Comparison of ENCODE assay signal across 8 cellular contexts in the genomic region with DNA sequence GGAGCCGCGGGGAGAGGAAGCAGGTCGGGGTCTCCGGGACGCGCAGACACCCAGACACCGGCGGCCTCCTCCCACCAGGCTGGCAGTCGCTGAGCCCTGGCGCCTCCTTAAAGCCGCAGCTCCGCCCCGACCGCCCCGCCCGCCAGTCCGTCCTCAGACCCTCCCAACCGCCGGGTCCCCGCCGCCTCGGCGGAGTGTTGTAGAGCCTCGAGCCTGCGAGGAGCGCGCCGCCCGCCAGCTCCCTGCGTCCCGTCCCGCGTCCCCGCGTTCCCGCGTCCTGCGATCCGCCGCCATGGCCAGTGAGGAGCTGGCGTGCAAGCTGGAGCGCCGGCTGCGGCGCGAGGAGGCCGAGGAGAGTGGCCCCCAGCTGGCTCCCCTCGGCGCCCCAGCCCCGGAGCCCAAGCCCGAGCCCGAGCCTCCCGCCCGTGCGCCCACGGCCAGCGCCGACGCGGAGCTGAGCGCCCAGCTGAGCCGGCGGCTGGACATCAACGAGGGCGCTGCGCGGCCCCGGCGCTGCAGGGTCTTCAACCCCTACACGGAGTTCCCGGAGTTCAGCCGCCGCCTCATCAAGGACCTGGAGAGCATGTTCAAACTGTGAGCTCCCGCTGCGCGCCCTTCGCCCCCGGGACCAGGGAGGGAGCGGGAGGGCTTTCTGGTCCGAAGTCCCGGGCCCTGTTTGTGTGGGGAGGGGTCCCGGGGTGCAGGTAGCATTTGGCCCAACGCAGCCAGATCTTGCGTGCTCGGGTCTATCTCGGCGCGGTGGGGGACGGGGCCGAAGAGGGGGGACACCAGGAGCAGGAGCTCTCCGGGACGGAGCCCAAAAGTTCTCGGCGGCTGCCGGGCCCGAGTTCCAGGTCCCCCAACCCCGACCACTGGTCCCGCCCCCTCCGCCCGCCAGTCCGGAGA.
DNase-seq lines count a peak whose midpoint lies in the region; ATAC-seq and TF ChIP-seq lines count a peak whose summit lies in the region.

A gene with protein sequence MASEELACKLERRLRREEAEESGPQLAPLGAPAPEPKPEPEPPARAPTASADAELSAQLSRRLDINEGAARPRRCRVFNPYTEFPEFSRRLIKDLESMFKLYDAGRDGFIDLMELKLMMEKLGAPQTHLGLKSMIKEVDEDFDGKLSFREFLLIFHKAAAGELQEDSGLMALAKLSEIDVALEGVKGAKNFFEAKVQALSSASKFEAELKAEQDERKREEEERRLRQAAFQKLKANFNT (plus strand): TSS at position 192 of the 906 bp plus-strand sequence. CDS start 101 bp downstream, at position 293.

- H3K9me3 ChIP-seq in WERI-Rb-1 (ENCODE audit: severe bottlenecking), result no peaks in the 10 kb centered on the region

- peak; percentile 36 for DNase-seq in CMK (ENCODE audit: low read depth)
- DNase-seq in KBM-7, result peak; percentile 77
- DNase-seq in WERI-Rb-1, result peak; percentile 93
- peak; percentile 55 to 61 for DNase-seq in cardiac fibroblast (ENCODE audit: low read depth in 2 of 2)
- peak; percentile 89 for DNase-seq in iPS-NIHi7 (ENCODE audit: extremely low spot score)
- DNase-seq in skeletal muscle cell (ENCODE audit: low read depth), result no peak

- H3K27me3 ChIP-seq in WERI-Rb-1 (ENCODE audit: insufficient read depth, low read depth, severe bottlenecking), result no peaks in the 10 kb centered on the region

- in situ Hi-C loops in KBM-7 (cut with MboI; ENCODE audit: low pct_unique_long_range_greater_than_20kb, low sequenced_read_pairs), result no loop called here

- H3K4me3 ChIP-seq in WERI-Rb-1 (ENCODE audit: low read depth, low read length) (peak within 1 kb of the TSS; percentile 90), cardiac fibroblast (replicated peaks in 1 of 2; ENCODE audit: low read depth in 2 of 2, low read length in 2 of 2) (peak within 1 kb of the TSS; percentile 55 to 57), skeletal muscle cell (ENCODE audit: low read depth, low read length) (peak within 1 kb of the TSS; percentile 59)

- ATAC-seq in GM18861 (IDR thresholded peaks at IDR 0.05; ENCODE audit: unreplicated experiment) (no peak), HG03460 (IDR thresholded peaks at IDR 0.05; ENCODE audit: unreplicated experiment) (no peak)

- H3K36me3 ChIP-seq in WERI-Rb-1, result no peaks in the 10 kb centered on the region

- TF ChIP-seq CTCF in WERI-Rb-1 (IDR thresholded peaks at IDR 0.05; ENCODE audit: low read depth, low read length) (no peak), cardiac fibroblast (IDR thresholded peaks at IDR 0.05; ENCODE audit: low read depth, low read length) (no peak)

- H3K27ac ChIP-seq in WERI-Rb-1, result peak within 1 kb of the TSS; percentile 44
